24 cellular contexts compared by ENCODE assay signal in genomic region chr4:131344761-131345160, GRCh38.
"Had no signal": no experiment of that assay in that cellular context is flagged by ENCODE, and none has a peak within 500 bp of the region (broad histone marks: within the 10 kb centered on the region; RNA-seq: fewer than 3 reads in every experiment).

No MANE protein-coding gene starts in this region.

- H3K27me3 ChIP-seq: SJCRH30 had no signal

- H3K4me3 ChIP-seq: K562, SJCRH30 had no signal

- H3K9me3 ChIP-seq: SJCRH30 had no signal

- ATAC-seq: K562, Panc1, PC-3, Right ventricle myocardium inferior, SK-N-SH treated with all-trans-retinoic acid at 6 μM for 48 hours had no signal

- H3K4me3 Mint-ChIP-seq: IgD-negative memory B cell had no signal

- H3K27me3 Mint-ChIP-seq: IgD-negative memory B cell had no signal

- H3K27ac Mint-ChIP-seq: IgD-negative memory B cell had no signal

- DNase-seq: Kasumi-1, MV-4-11, NCI-H1048, NCI-H1105, NCI-H1417, NCI-H1436 treated with DMSO at 0.1 percent for 48 hours, NCI-H1694, NCI-H187 treated with DMSO at 0.1 percent for 48 hours, NCI-H2029 treated with DMSO at 0.1 percent for 48 hours, NCI-H2171 treated with DMSO at 0.1 percent for 48 hours, NCI-H345, NCI-H524, NCI-H69, NCI-H774, PC-3, SHP77 treated with DMSO at 0.1 percent for 48 hours, SJCRH30, T-helper 1 cell had no signal

- H3K36me3 Mint-ChIP-seq: IgD-negative memory B cell had no signal

- H3K27ac ChIP-seq: KMS-11, SJCRH30 had no signal

- H3K4me1 ChIP-seq: SJCRH30 had no signal

- H3K4me2 ChIP-seq: KMS-11 had no signal

- H3K4me1 Mint-ChIP-seq: IgD-negative memory B cell had no signal

- H3K9ac ChIP-seq: KMS-11 had no signal

- H3K36me3 ChIP-seq: SJCRH30 had no signal
